1 cellular context compared by ENCODE assay signal in the genomic region with DNA sequence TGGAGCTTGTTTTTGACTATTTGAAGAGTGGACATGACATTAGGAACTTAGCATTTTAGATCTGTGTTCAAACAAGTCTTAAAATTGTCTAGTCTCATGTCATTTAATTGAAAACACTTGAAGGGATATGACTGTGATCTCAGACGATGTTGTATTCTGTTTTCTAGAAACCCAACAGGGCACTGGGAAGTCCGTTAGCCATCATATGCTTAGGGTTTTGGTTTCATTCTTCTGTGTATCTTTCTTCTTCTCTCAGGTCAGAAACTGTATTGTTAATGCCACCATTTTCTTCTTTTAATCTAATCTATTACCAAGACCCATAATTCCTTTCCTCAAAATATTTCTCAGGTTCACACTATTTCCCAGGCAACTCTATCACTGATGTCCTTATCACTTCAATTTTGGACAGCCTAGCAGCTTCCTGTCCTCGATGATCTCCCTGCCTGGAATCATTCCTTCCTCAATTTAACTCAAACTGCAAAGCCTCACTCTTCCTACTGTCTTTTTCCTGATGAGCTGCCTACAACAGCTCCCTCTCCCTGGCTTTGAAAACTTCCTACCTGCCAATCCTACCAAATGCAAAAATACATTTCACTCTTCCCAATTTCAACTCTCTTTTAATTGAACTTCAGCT.
TF ChIP-seq lines count a peak whose summit lies in the region.

No MANE protein-coding gene starts in this region.

TF ChIP-seq in HepG2, 621 proteins besides CTCF, POLR2A, EP300 and RAD21 (continued from another document):
- TF ChIP-seq KDM2A (CRISPR knock-in tag; IDR thresholded peaks at IDR 0.05; ENCODE audit: borderline replicate concordance, low read depth) (no peak), CC2D1A (CRISPR knock-in tag; IDR thresholded peaks at IDR 0.05) (no peak), SOX6 (IDR thresholded peaks at IDR 0.05) (no peak), SOX6 (CRISPR knock-in tag; IDR thresholded peaks at IDR 0.05) (no peak), SKI (IDR thresholded peaks at IDR 0.05; ENCODE audit: partially characterized antibody) (no peak), ZNF780A (CRISPR knock-in tag; IDR thresholded peaks at IDR 0.05) (no peak), CAMTA2 (CRISPR knock-in tag; IDR thresholded peaks at IDR 0.05; ENCODE audit: borderline replicate concordance) (no peak), TCF12 (IDR thresholded peaks at IDR 0.05) (no peak), TCF12 (CRISPR knock-in tag; IDR thresholded peaks at IDR 0.05) (no peak), ZNF451 (CRISPR knock-in tag; IDR thresholded peaks at IDR 0.05) (no peak), ZNF773 (CRISPR knock-in tag; IDR thresholded peaks at IDR 0.05; ENCODE audit: borderline replicate concordance) (no peak)
- TF ChIP-seq, protein P1, sequence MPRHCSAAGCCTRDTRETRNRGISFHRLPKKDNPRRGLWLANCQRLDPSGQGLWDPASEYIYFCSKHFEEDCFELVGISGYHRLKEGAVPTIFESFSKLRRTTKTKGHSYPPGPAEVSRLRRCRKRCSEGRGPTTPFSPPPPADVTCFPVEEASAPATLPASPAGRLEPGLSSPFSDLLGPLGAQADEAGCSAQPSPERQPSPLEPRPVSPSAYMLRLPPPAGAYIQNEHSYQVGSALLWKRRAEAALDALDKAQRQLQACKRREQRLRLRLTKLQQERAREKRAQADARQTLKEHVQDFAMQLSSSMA (CRISPR knock-in tag; IDR thresholded peaks at IDR 0.05): no peak
- TF ChIP-seq, protein P2, sequence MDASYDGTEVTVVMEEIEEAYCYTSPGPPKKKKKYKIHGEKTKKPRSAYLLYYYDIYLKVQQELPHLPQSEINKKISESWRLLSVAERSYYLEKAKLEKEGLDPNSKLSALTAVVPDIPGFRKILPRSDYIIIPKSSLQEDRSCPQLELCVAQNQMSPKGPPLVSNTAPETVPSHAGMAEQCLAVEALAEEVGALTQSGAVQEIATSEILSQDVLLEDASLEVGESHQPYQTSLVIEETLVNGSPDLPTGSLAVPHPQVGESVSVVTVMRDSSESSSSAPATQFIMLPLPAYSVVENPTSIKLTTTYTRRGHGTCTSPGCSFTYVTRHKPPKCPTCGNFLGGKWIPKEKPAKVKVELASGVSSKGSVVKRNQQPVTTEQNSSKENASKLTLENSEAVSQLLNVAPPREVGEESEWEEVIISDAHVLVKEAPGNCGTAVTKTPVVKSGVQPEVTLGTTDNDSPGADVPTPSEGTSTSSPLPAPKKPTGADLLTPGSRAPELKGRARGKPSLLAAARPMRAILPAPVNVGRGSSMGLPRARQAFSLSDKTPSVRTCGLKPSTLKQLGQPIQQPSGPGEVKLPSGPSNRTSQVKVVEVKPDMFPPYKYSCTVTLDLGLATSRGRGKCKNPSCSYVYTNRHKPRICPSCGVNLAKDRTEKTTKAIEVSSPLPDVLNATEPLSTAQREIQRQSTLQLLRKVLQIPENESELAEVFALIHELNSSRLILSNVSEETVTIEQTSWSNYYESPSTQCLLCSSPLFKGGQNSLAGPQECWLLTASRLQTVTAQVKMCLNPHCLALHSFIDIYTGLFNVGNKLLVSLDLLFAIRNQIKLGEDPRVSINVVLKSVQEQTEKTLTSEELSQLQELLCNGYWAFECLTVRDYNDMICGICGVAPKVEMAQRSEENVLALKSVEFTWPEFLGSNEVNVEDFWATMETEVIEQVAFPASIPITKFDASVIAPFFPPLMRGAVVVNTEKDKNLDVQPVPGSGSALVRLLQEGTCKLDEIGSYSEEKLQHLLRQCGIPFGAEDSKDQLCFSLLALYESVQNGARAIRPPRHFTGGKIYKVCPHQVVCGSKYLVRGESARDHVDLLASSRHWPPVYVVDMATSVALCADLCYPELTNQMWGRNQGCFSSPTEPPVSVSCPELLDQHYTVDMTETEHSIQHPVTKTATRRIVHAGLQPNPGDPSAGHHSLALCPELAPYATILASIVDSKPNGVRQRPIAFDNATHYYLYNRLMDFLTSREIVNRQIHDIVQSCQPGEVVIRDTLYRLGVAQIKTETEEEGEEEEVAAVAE (CRISPR knock-in tag; IDR thresholded peaks at IDR 0.05; ENCODE audit: borderline replicate concordance): no peak
TF ChIP-seq in HepG2: peak in this region for 0.
